In genomic region chr22:43562843-43563242, GRCh38 we compare ENCODE assay signal across 26 cellular contexts.
DNase-seq lines count a peak whose midpoint lies in the region; ATAC-seq and TF ChIP-seq lines count a peak whose summit lies in the region.
"Had no signal": no experiment of that assay in that cellular context is flagged by ENCODE, and none has a peak within 500 bp of the region (broad histone marks: within the 10 kb centered on the region; RNA-seq: fewer than 3 reads in every experiment).

No MANE protein-coding gene starts in this region.

- H3K9me3 Mint-ChIP-seq in H9 (peaks cover 5% of the 10 kb centered on the region in 2 experiments; a peak in 2 of 5 replicates), endodermal cell (no peaks in the 10 kb centered on the region), neural progenitor cell (no peaks in the 10 kb centered on the region)
- H3K9me3 Mint-ChIP-seq: CD4-positive, alpha-beta T cell had no signal

- no peaks in the 10 kb centered on the region for H3K36me3 ChIP-seq in endodermal cell (ENCODE audit: control insufficient read depth, insufficient read depth, low read length)
- no peaks in the 10 kb centered on the region for H3K36me3 ChIP-seq in mesendoderm (ENCODE audit: control insufficient read depth, insufficient read depth, low read length)
- no peaks in the 10 kb centered on the region for H3K36me3 ChIP-seq in neural progenitor cell
- H3K36me3 ChIP-seq: BLaER1 had no signal

- H3K27ac ChIP-seq in H9 (ENCODE audit: insufficient read length, low read depth, low read length), result no peak overlapping the region
- no peak overlapping the region for H3K27ac ChIP-seq in endodermal cell (ENCODE audit: low read depth, low read length)
- no peak overlapping the region for H3K27ac ChIP-seq in mesendoderm (ENCODE audit: low read depth, low read length)
- H3K27ac ChIP-seq in neural progenitor cell, result no peak overlapping the region
- H3K27ac ChIP-seq: 22Rv1, BLaER1 had no signal

- H2BK15ac ChIP-seq in H9 (ENCODE audit: low read depth, low read length) (no peak overlapping the region), mesendoderm (replicated peaks; ENCODE audit: low read depth) (no peak overlapping the region)

- no peaks in the 10 kb centered on the region for H3K27me3 ChIP-seq in H9 (ENCODE audit: insufficient read depth, low read length)
- H3K27me3 ChIP-seq in endodermal cell (ENCODE audit: control insufficient read depth, insufficient read depth, low read length, poor library complexity, severe bottlenecking), result no peaks in the 10 kb centered on the region
- no peaks in the 10 kb centered on the region for H3K27me3 ChIP-seq in mesendoderm (ENCODE audit: insufficient read depth, low read length, poor library complexity)
- H3K27me3 ChIP-seq in neural progenitor cell, result no peaks in the 10 kb centered on the region
- H3K27me3 ChIP-seq: BLaER1 had no signal

- H4K8ac ChIP-seq in H9 (replicated peaks; ENCODE audit: insufficient read length, low read depth, low read length) (no peak overlapping the region), mesendoderm (ENCODE audit: low read depth, low read length) (no peak overlapping the region)

- H3K4me1 Mint-ChIP-seq in H9 (peaks cover 5 to 7% of the 10 kb centered on the region in 2 experiments; a peak in 3 of 4 replicates), endodermal cell (peaks cover 8% of the 10 kb centered on the region), neural progenitor cell (peaks cover 13% of the 10 kb centered on the region)

- H3K9me3 ChIP-seq in H9 (ENCODE audit: control insufficient read depth, low read depth, low read length) (no peaks in the 10 kb centered on the region), endodermal cell (ENCODE audit: control insufficient read depth, low read length) (peaks cover 8% of the 10 kb centered on the region), neural progenitor cell (ENCODE audit: low read depth) (no peaks in the 10 kb centered on the region)

- H4K20me1 ChIP-seq in H9 (ENCODE audit: control insufficient read depth, insufficient read depth, insufficient read length) (no peaks in the 10 kb centered on the region), neural progenitor cell (ENCODE audit: low read depth) (no peaks in the 10 kb centered on the region)
- H4K20me1 ChIP-seq: BLaER1 had no signal

- H3K4me3 Mint-ChIP-seq in H9 (no peak overlapping the region), endodermal cell (no peak overlapping the region), neural progenitor cell (no peak overlapping the region)
- H3K4me3 Mint-ChIP-seq: CD4-positive, alpha-beta T cell had no signal

- peak; percentile 24 for DNase-seq in activated CD8-positive, alpha-beta memory T cell treated with anti-CD3 and anti-CD28 coated beads for 24 hours
- no peak for DNase-seq in activated CD8-positive, alpha-beta memory T cell treated with anti-CD3 and anti-CD28 coated beads, Interleukin-2, amount 50 U/mL, for 4 hours
- DNase-seq in H9, result peak; percentile 46
- DNase-seq in endodermal cell, result peak; percentile 57
- peak; percentile 17 for DNase-seq in mesendoderm
- no peak for DNase-seq in NOMO-1 (lab: John Stamatoyannopoulos, UW; ENCODE audit: unreplicated experiment in 2 of 2)
- no peak for DNase-seq in omental fat pad (ENCODE audit: low spot score)
- no peak for DNase-seq in neural progenitor cell (ENCODE audit: low spot score)
- DNase-seq: ACHN; CD4-positive, alpha-beta T cell; COR-L47; DMS 273 treated with DMSO at 0.1 percent for 48 hours; DMS79 treated with DMSO at 0.1 percent for 48 hours; HCEC 1CT; KG1; NCI-H1105; NCI-H146; NCI-H2081; NCI-H2171; NCI-H446 treated with DMSO at 0.1 percent for 48 hours; NCI-H526 treated with DMSO at 0.1 percent for 48 hours; PC-3; SHP77 treated with DMSO at 0.1 percent for 48 hours had no signal

- H3K23me2 ChIP-seq in H9 (ENCODE audit: insufficient read length, low read depth, low read length, poor library complexity, severe bottlenecking), result no peaks in the 10 kb centered on the region

- H3K79me1 ChIP-seq in H9 (ENCODE audit: insufficient read depth, low read depth, low read length, poor library complexity, severe bottlenecking) (no peaks in the 10 kb centered on the region), mesendoderm (ENCODE audit: low read length) (no peaks in the 10 kb centered on the region)

- H3K56ac ChIP-seq in H9 (ENCODE audit: insufficient read length, low read depth, low read length) (no peak overlapping the region), mesendoderm (ENCODE audit: low read length) (no peak overlapping the region)

- H4K91ac ChIP-seq in H9 (ENCODE audit: insufficient read length, low read depth, low read length), result no peak overlapping the region

- no peaks in the 10 kb centered on the region for H3F3A ChIP-seq in neural progenitor cell (ENCODE audit: low read depth)

- H3K4me2 ChIP-seq in H9 (ENCODE audit: insufficient read depth, insufficient read length, low read length) (no peak overlapping the region), mesendoderm (ENCODE audit: low read length) (no peak overlapping the region), neural progenitor cell (no peak overlapping the region)
- H3K4me2 ChIP-seq: BLaER1 had no signal

- H2AFZ ChIP-seq in H9 (ENCODE audit: low read length) (no peak overlapping the region), neural progenitor cell (replicated peaks) (no peak overlapping the region)

- no peak for TF ChIP-seq CTCF in H9 (conservative IDR thresholded peaks at IDR 0.05)
- TF ChIP-seq CTCF in endodermal cell (conservative IDR thresholded peaks at IDR 0.05), result no peak
- TF ChIP-seq CTCF in omental fat pad (IDR thresholded peaks at IDR 0.05), result no peak
- no peak for TF ChIP-seq CTCF in neural progenitor cell (IDR thresholded peaks at IDR 0.05)

- H2BK120ac ChIP-seq in H9 (ENCODE audit: low read depth, low read length, poor library complexity, severe bottlenecking) (no peak overlapping the region), mesendoderm (ENCODE audit: low read depth, low read length) (no peak overlapping the region)

- H3K79me2 ChIP-seq in H9 (ENCODE audit: insufficient read depth, low read length) (no peaks in the 10 kb centered on the region), mesendoderm (ENCODE audit: control insufficient read depth, insufficient read depth, low read length) (no peaks in the 10 kb centered on the region), neural progenitor cell (ENCODE audit: low read depth) (no peaks in the 10 kb centered on the region)

- H3K23ac ChIP-seq in H9 (ENCODE audit: insufficient read length, low read depth, low read length) (no peak overlapping the region), mesendoderm (ENCODE audit: low read length) (no peak overlapping the region)

- no peak for ATAC-seq in omental fat pad (ENCODE audit: low FRiP score)
- ATAC-seq: GM12878, PC-3 had no signal

- H2BK5ac ChIP-seq in H9 (ENCODE audit: insufficient read length, low read length) (no peak overlapping the region), mesendoderm (ENCODE audit: low read length) (no peak overlapping the region)

- H3K14ac ChIP-seq in H9 (ENCODE audit: insufficient read depth, low read length), result no peak overlapping the region

- no peak overlapping the region for H3T11ph ChIP-seq in H9 (ENCODE audit: low read length)

- H3K27me3 Mint-ChIP-seq in H9 (ENCODE audit: low read depth) (no peaks in the 10 kb centered on the region; the same call in 1 of the 2 replicates), endodermal cell (ENCODE audit: insufficient read depth) (no peaks in the 10 kb centered on the region), neural progenitor cell (ENCODE audit: insufficient read depth, low read depth) (peaks cover 2% of the 10 kb centered on the region)

- H3K4me1 ChIP-seq in H9 (ENCODE audit: insufficient read depth, low read length) (no peaks in the 10 kb centered on the region), endodermal cell (ENCODE audit: control insufficient read depth, insufficient read depth, low read length) (no peaks in the 10 kb centered on the region), mesendoderm (ENCODE audit: control insufficient read depth, low read depth, low read length) (peaks cover 2% of the 10 kb centered on the region), neural progenitor cell (no peaks in the 10 kb centered on the region)

- no peak overlapping the region for H2AK5ac ChIP-seq in H9 (ENCODE audit: insufficient read length, low read length)
- no peak overlapping the region for H2AK5ac ChIP-seq in mesendoderm (ENCODE audit: low read length)

- no peak overlapping the region for H3K4ac ChIP-seq in H9 (ENCODE audit: low read depth, low read length)
- no peak overlapping the region for H3K4ac ChIP-seq in mesendoderm (ENCODE audit: low read depth, low read length)

- no peak overlapping the region for H4K5ac ChIP-seq in H9 (ENCODE audit: insufficient read length, low read depth, low read length)
- no peak overlapping the region for H4K5ac ChIP-seq in mesendoderm (ENCODE audit: low read length)

- H3K4me3 ChIP-seq in endodermal cell (ENCODE audit: low read length), result no peak overlapping the region
- H3K4me3 ChIP-seq in mesendoderm (ENCODE audit: low read length), result no peak overlapping the region
- H3K4me3 ChIP-seq in neural progenitor cell, result no peak overlapping the region
- H3K4me3 ChIP-seq: BLaER1, GM12878 had no signal

- no CpG with 5 or more reads among the region's 13 CpGs for WGBS in H9 (ENCODE audit: extremely low coverage, insufficient read length, low lambda C conversion rate)
- WGBS in endodermal cell (ENCODE audit: insufficient coverage in 1 of 2, insufficient read length in 1 of 2), 2 experiments, result 90 to 92% methylated on average over 4 to 13 of the region's 13 CpGs
- no CpG with 5 or more reads among the region's 13 CpGs for WGBS in mesendoderm (ENCODE audit: extremely low coverage, insufficient coverage, low lambda C conversion rate)

- H2BK12ac ChIP-seq in H9 (ENCODE audit: insufficient read length, low read depth, low read length), result no peak overlapping the region

- H3K9ac ChIP-seq in H9 (ENCODE audit: extremely low read depth, insufficient read length, low read length) (no peak overlapping the region), endodermal cell (ENCODE audit: extremely low read depth, low read length, poor library complexity, severe bottlenecking) (no peak overlapping the region), mesendoderm (ENCODE audit: low read length) (no peak overlapping the region), neural progenitor cell (no peak overlapping the region)
- H3K9ac ChIP-seq: BLaER1 had no signal

- H3K18ac ChIP-seq in H9 (ENCODE audit: insufficient read length, low read depth, low read length) (no peak overlapping the region), mesendoderm (ENCODE audit: low read length) (no peak overlapping the region)

- no peak overlapping the region for H2BK20ac ChIP-seq in H9 (ENCODE audit: low read depth, low read length, poor library complexity, severe bottlenecking)

- H3K36me3 Mint-ChIP-seq in H9 (ENCODE audit: insufficient read depth in 1 of 3, low read depth in 3 of 3) (no peaks in the 10 kb centered on the region), endodermal cell (ENCODE audit: low read depth) (no peaks in the 10 kb centered on the region), neural progenitor cell (no peaks in the 10 kb centered on the region)

- no peak overlapping the region; a peak in 1 of 7 replicates for H3K27ac Mint-ChIP-seq in H9
- no peak overlapping the region for H3K27ac Mint-ChIP-seq in endodermal cell
- H3K27ac Mint-ChIP-seq in neural progenitor cell, result no peak overlapping the region
- H3K27ac Mint-ChIP-seq: CD4-positive, alpha-beta T cell had no signal

Comparison
In these comparisons a context has a peak if more than half of its experiments do, and no peak if none do; other contexts are left out.
1. DNase-seq: peak in activated CD8-positive, alpha-beta memory T cell treated with anti-CD3 and anti-CD28 coated beads for 24 hours (single experiment), H9 (single experiment), endodermal cell (single experiment) and mesendoderm (single experiment); none in activated CD8-positive, alpha-beta memory T cell treated with anti-CD3 and anti-CD28 coated beads, Interleukin-2, amount 50 U/mL, for 4 hours (single experiment), NOMO-1 (0 of 2), omental fat pad (single experiment) and neural progenitor cell (single experiment).